In genomic region chr5:127308325-127308724, GRCh38 we compare ENCODE assay signal across 11 cellular contexts. TPM values are rescaled to one million over a fixed set of nuclear protein-coding genes. Genes with fewer than 3 reads are reported as not detected.
DNase-seq lines count a peak whose midpoint lies in the region; ATAC-seq, FAIRE-seq and TF ChIP-seq lines count a peak whose summit lies in the region.
"Not testable (repeated sequence)": the region's sequence is repeated elsewhere in the genome, so short reads cannot be mapped to it uniquely, and the experiment has no call there.
"Had no signal": no experiment of that assay in that cellular context is flagged by ENCODE, and none has a peak within 500 bp of the region (broad histone marks: within the 10 kb centered on the region; RNA-seq: fewer than 3 reads in every experiment).

No MANE protein-coding gene starts in this region.

- H2BK12ac ChIP-seq in H9 (ENCODE audit: insufficient read length, low read depth, low read length); H1 (ENCODE audit: low read depth, low read length): not testable (repeated sequence)

- not testable (repeated sequence) for H4K5ac ChIP-seq in H9 (ENCODE audit: insufficient read length, low read depth, low read length)
- peak overlapping the region; percentile 14 for H4K5ac ChIP-seq in H1 (ENCODE audit: insufficient read length, low read depth, low read length)

- FAIRE-seq in H1 (lab: Jason Lieb, UNC), result peak; percentile 36

- H4K20me1 ChIP-seq in H9 (ENCODE audit: control insufficient read depth, insufficient read depth, insufficient read length); H1 (replicated peaks in 1 of 2; ENCODE audit: control insufficient read depth in 1 of 2, insufficient read depth in 2 of 2, low read length in 2 of 2); neural progenitor cell (ENCODE audit: low read depth): not testable (repeated sequence)

- not testable (repeated sequence) for H3K4me3 Mint-ChIP-seq in H9, WTC11, neural progenitor cell

- not testable (repeated sequence) for H4K91ac ChIP-seq in H9 (ENCODE audit: insufficient read length, low read depth, low read length); H1 (replicated peaks; ENCODE audit: insufficient read length, low read length)

- not testable (repeated sequence) for TF ChIP-seq EP300 in H1 (IDR thresholded peaks at IDR 0.05; ENCODE audit: borderline replicate concordance in 1 of 2, low read depth in 2 of 2, low read length in 2 of 2)

- not testable (repeated sequence) for H3K23ac ChIP-seq in H9 (ENCODE audit: insufficient read length, low read depth, low read length); H1 (ENCODE audit: insufficient read length)

- H3K36me3 Mint-ChIP-seq in H9 (ENCODE audit: insufficient read depth in 1 of 3, low read depth in 3 of 3) (peaks cover 0 to 21% (median 18%) of the 10 kb centered on the region in 3 experiments; a peak in 5 of 7 replicates), neural progenitor cell (peaks cover 13% of the 10 kb centered on the region)
- H3K36me3 Mint-ChIP-seq in WTC11, result not testable (repeated sequence)

- not testable (repeated sequence) for H3K27me3 ChIP-seq in H9 (ENCODE audit: insufficient read depth, low read length); HUES64 (ENCODE audit: insufficient read depth, low read length); H1 (replicated peaks in 1 of 4; ENCODE audit: control insufficient read depth in 3 of 4, extremely low read depth in 1 of 4, insufficient read depth in 3 of 4, low read length in 3 of 4); layer of hippocampus (ENCODE audit: control insufficient read depth, insufficient read depth, low read length); neural progenitor cell

- H3K4ac ChIP-seq in H9 (ENCODE audit: low read depth, low read length); H1 (replicated peaks; ENCODE audit: insufficient read length, low read depth, low read length): not testable (repeated sequence)

- H3T11ph ChIP-seq in H9 (ENCODE audit: low read length), result not testable (repeated sequence)

- TF ChIP-seq CTCF in H9 (conservative IDR thresholded peaks at IDR 0.05); WTC11 (IDR thresholded peaks at IDR 0.05); H1 (IDR thresholded peaks at IDR 0.05; ENCODE audit: control extremely low read depth in 1 of 3, insufficient read depth in 1 of 3, low read depth in 1 of 3, low read length in 3 of 3); neural progenitor cell (IDR thresholded peaks at IDR 0.05): not testable (repeated sequence)

- H3K56ac ChIP-seq in H9 (ENCODE audit: insufficient read length, low read depth, low read length); H1 (replicated peaks; ENCODE audit: insufficient read length, low read depth, low read length): not testable (repeated sequence)

- DNase-seq in H9; WTC11 (ENCODE audit: low spot score); caudate nucleus (lab: John Stamatoyannopoulos, UW); H1 (ENCODE audit: low read depth in 1 of 2, low spot score in 2 of 2); neural progenitor cell (ENCODE audit: low spot score): not testable (repeated sequence)

- not testable (repeated sequence) for H3K4me2 ChIP-seq in H9 (ENCODE audit: insufficient read depth, insufficient read length, low read length)
- H3K4me2 ChIP-seq in H1 (ENCODE audit: insufficient read depth in 1 of 2, low read depth in 2 of 2, low read length in 2 of 2), result peak overlapping the region in 1 of 2 experiments; percentile 19; a peak in 1 of 4 replicates
- H3K4me2 ChIP-seq in neural progenitor cell, result peak overlapping the region; percentile 10

- H3K9me3 ChIP-seq in H9 (ENCODE audit: control insufficient read depth, low read depth, low read length); HUES64 (ENCODE audit: insufficient read depth, low read depth, low read length); H1 (ENCODE audit: insufficient read depth in 2 of 2, low read depth in 1 of 2, low read length in 1 of 2); neural progenitor cell (ENCODE audit: low read depth): not testable (repeated sequence)

- H3K4me3 ChIP-seq in HUES64 (ENCODE audit: low read length); H1 (ENCODE audit: extremely low read depth in 1 of 4, insufficient read depth in 2 of 4, low read depth in 3 of 4, low read length in 4 of 4); neural progenitor cell: not testable (repeated sequence)

- not testable (repeated sequence) for H3K79me2 ChIP-seq in H9 (ENCODE audit: insufficient read depth, low read length); neural progenitor cell (ENCODE audit: low read depth)
- H3K79me2 ChIP-seq in H1 (ENCODE audit: control insufficient read depth in 1 of 2, insufficient read depth in 2 of 2, low read length in 2 of 2), result peaks cover 0 to 76% of the 10 kb centered on the region in 2 experiments; a peak in 2 of 4 replicates

- not testable (repeated sequence) for H3K9me3 Mint-ChIP-seq in H9, WTC11, neural progenitor cell

- not testable (repeated sequence) for H2BK15ac ChIP-seq in H9 (ENCODE audit: low read depth, low read length); H1 (ENCODE audit: low read length)

- H3K79me1 ChIP-seq in H9 (ENCODE audit: insufficient read depth, low read depth, low read length, poor library complexity, severe bottlenecking); H1 (ENCODE audit: low read depth, low read length): not testable (repeated sequence)

- not testable (repeated sequence) for TF ChIP-seq POLR2A in H1 (IDR thresholded peaks at IDR 0.05; ENCODE audit: control extremely low read depth in 1 of 2, low read depth in 2 of 2, low read length in 2 of 2)

- not testable (repeated sequence) for H2BK5ac ChIP-seq in H9 (ENCODE audit: insufficient read length, low read length); H1 (ENCODE audit: low read depth, low read length)

- TF ChIP-seq RAD21 in H1 (IDR thresholded peaks at IDR 0.05 in 1 of 2, conservative IDR thresholded peaks at IDR 0.05 in 1 of 2; ENCODE audit: low read depth in 2 of 2, low read length in 2 of 2), result not testable (repeated sequence)

- not testable (repeated sequence) for ATAC-seq in WTC11

- not testable (repeated sequence) for H3K27ac ChIP-seq in H9 (ENCODE audit: insufficient read length, low read depth, low read length)
- H3K27ac ChIP-seq in HUES64 (ENCODE audit: low read depth, low read length) (peak overlapping the region; percentile 94), caudate nucleus (ENCODE audit: low read depth, low read length) (peak overlapping the region; percentile 90), H1 (ENCODE audit: low read depth, low read length) (0 out of 2 replicates have a peak overlapping the region, but pooled peaks have one; percentile 6), layer of hippocampus (ENCODE audit: low read depth, low read length) (peak overlapping the region; percentile 83), neural progenitor cell (peak overlapping the region; percentile 78)

- H3K27ac Mint-ChIP-seq in H9 (peak overlapping the region; percentile 50 to 94 (median 68); a peak in 5 of 7 replicates), WTC11 (peak overlapping the region; percentile 91), neural progenitor cell (peak overlapping the region; percentile 80)

- not testable (repeated sequence) for H3K23me2 ChIP-seq in H9 (ENCODE audit: insufficient read length, low read depth, low read length, poor library complexity, severe bottlenecking); H1 (ENCODE audit: low read depth, low read length)

- H3K4me1 Mint-ChIP-seq in H9, result peaks cover 63 to 69% of the 10 kb centered on the region in 2 experiments
- H3K4me1 Mint-ChIP-seq in WTC11, result peaks cover 72% of the 10 kb centered on the region
- H3K4me1 Mint-ChIP-seq in neural progenitor cell, result peaks cover 53% of the 10 kb centered on the region

- not testable (repeated sequence) for H3K14ac ChIP-seq in H9 (ENCODE audit: insufficient read depth, low read length); H1 (ENCODE audit: insufficient read length)

- CTCF ChIA-PET in WTC11 (lab: Charles Lee), result interaction anchor here (1.0 to 1.6 kb wide), 4 partner anchors 9 to 66 kb away, joined by 3 to 5 read pairs (median 4); no protein-coding TSS in a partner anchor
- CTCF ChIA-PET in H1 (lab: Charles Lee; ENCODE audit: partially characterized antibody), result interaction anchor here (1.4 to 1.8 kb wide), 2 partner anchors 10 to 182 kb away, joined by 4 to 9 read pairs; no protein-coding TSS in a partner anchor

- not testable (repeated sequence) for H2BK20ac ChIP-seq in H9 (ENCODE audit: low read depth, low read length, poor library complexity, severe bottlenecking); H1 (ENCODE audit: low read length)

- not testable (repeated sequence) for H3K9ac ChIP-seq in H9 (ENCODE audit: extremely low read depth, insufficient read length, low read length); HUES64 (ENCODE audit: low read depth, low read length); H1 (replicated peaks in 1 of 4; ENCODE audit: extremely low read depth in 1 of 4, low read depth in 3 of 4, low read length in 3 of 4); neural progenitor cell

- H3K18ac ChIP-seq in H9 (ENCODE audit: insufficient read length, low read depth, low read length); H1 (ENCODE audit: extremely low read depth, low read length): not testable (repeated sequence)

- H4K8ac ChIP-seq in H9 (replicated peaks; ENCODE audit: insufficient read length, low read depth, low read length); H1 (ENCODE audit: extremely low read depth, insufficient read depth, low read length): not testable (repeated sequence)

- H3K27me3 Mint-ChIP-seq in H9 (ENCODE audit: low read depth); WTC11 (ENCODE audit: low read depth); neural progenitor cell (ENCODE audit: insufficient read depth, low read depth): not testable (repeated sequence)

- peaks cover 23% of the 10 kb centered on the region for H3F3A ChIP-seq in neural progenitor cell (ENCODE audit: low read depth)

- not testable (repeated sequence) for H2AFZ ChIP-seq in H9 (ENCODE audit: low read length); H1 (ENCODE audit: low read length); neural progenitor cell (replicated peaks)

- not testable (repeated sequence) for H3K36me3 ChIP-seq in HUES64 (ENCODE audit: insufficient read depth, low read length); H1 (ENCODE audit: control insufficient read depth in 2 of 4, insufficient read depth in 4 of 4, low read length in 3 of 4); neural progenitor cell

- POLR2A ChIA-PET in WTC11 (lab: Charles Lee), result not testable (repeated sequence)
- POLR2A ChIA-PET in H1 (lab: Charles Lee; ENCODE audit: partially characterized antibody), result interaction anchor here (1.1 to 1.2 kb wide), 2 partner anchors 16 to 28 kb away, joined by 3 to 4 read pairs; no protein-coding TSS in a partner anchor

- WGBS in H9 (ENCODE audit: extremely low coverage, insufficient read length, low lambda C conversion rate), result no CpG with 5 or more reads among the region's 7 CpGs
- 80% methylated on average over 5 of the region's 7 CpGs for WGBS in HUES64
- WGBS in H1 (ENCODE audit: extremely low coverage in 1 of 2, insufficient coverage in 1 of 2, insufficient read length in 1 of 2, insufficient replicate concordance in 2 of 2, low coverage in 1 of 2, low lambda C conversion rate in 2 of 2, missing lambda C conversion rate in 1 of 2), 2 experiments, result 53% methylated on average over 5 of the region's 7 CpGs; no CpG with 5 or more reads in 1 of the 2 experiments

- H3K4me1 ChIP-seq in H9 (ENCODE audit: insufficient read depth, low read length) (peaks cover 15% of the 10 kb centered on the region), HUES64 (ENCODE audit: insufficient read depth, low read length) (peaks cover 36% of the 10 kb centered on the region), H1 (replicated peaks in 1 of 4; ENCODE audit: control insufficient read depth in 3 of 4, insufficient read depth in 4 of 4, low read length in 3 of 4) (peaks cover 6 to 19% (median 15%) of the 10 kb centered on the region in 4 experiments), neural progenitor cell (peaks cover 43% of the 10 kb centered on the region)

- not testable (repeated sequence) for H2AK5ac ChIP-seq in H9 (ENCODE audit: insufficient read length, low read length); H1 (ENCODE audit: low read depth, low read length)

- not testable (repeated sequence) for H2BK120ac ChIP-seq in H9 (ENCODE audit: low read depth, low read length, poor library complexity, severe bottlenecking); H1 (replicated peaks; ENCODE audit: low read depth, low read length)

RNA-seq across cellular contexts. Expression of gene MEGF10, which starts 17.7 kb away (rescaled TPM):
- total RNA-seq in H9 (2021) (36.5 and 38.5 TPM in 2 replicates), WTC11 (2021) (17.9 to 24.5 TPM (median 20.8 TPM) in 3 replicates), neural progenitor cell (ENCODE audit: low replicate concordance) (1.3 and 2.2 TPM in 2 replicates)
- polyA plus RNA-seq in HUES64 (2013, experiment 1 of 2), result 11.3 TPM
- polyA plus RNA-seq in HUES64 (2013, experiment 2 of 2), result 9.2 TPM
- 38.2 and 43.2 TPM in 2 replicates for total RNA-seq in H1 (2021; fragmentation: NEBNext Ultra II Directional; extraction: Animal tissue kit (Norgen Biotek cat#: 25700))
- polyA plus RNA-seq in H1 (2011; rRNA removed), result 27.8 and 53.1 TPM in 2 replicates
- 24.7 TPM for polyA plus RNA-seq in H1 (2011; cell fraction: cytosol; rRNA removed)
- 124 TPM for polyA plus RNA-seq in H1 (2011; cell fraction: nucleus; rRNA removed)
- 20.0 to 43.4 TPM (median 30.2 TPM) in 4 replicates for polyA plus RNA-seq in H1 (2012, experiment 1 of 2)
- 5.1 TPM for polyA plus RNA-seq in H1 (2012, experiment 2 of 2)
- polyA plus RNA-seq in H1 (2013, experiment 1 of 2), result 34.1 TPM
- polyA plus RNA-seq in H1 (2013, experiment 2 of 2), result 32.7 TPM
- 279 and 422 TPM in 2 replicates for polyA minus RNA-seq in H1 (2011; rRNA and poly(A)+ RNA removed)
- 46.1 TPM for polyA minus RNA-seq in H1 (2011; cell fraction: cytosol; rRNA and poly(A)+ RNA removed)
- polyA minus RNA-seq in H1 (2011; cell fraction: nucleus; rRNA and poly(A)+ RNA removed), result 141 TPM
- total RNA-seq: CD4-positive, alpha-beta T cell; CD8-positive, alpha-beta memory T cell; GM23248 had no signal
- polyA plus RNA-seq: CD14-positive monocyte; CD8-positive, alpha-beta memory T cell; GM23248 had no signal
